ENCODE assay signal across 24 cellular contexts in genomic region chr12:119005832-119006360, GRCh38. TPM values are rescaled to one million over a fixed set of nuclear protein-coding genes. Genes with fewer than 3 reads are reported as not detected.
"Had no signal": no experiment of that assay in that cellular context is flagged by ENCODE, and none has a peak within 500 bp of the region (broad histone marks: within the 10 kb centered on the region; RNA-seq: fewer than 3 reads in every experiment).

No MANE protein-coding gene starts in this region.

- H3K36me3 Mint-ChIP-seq: activated CD4-positive, alpha-beta memory T cell treated with anti-CD3 and anti-CD28 coated beads for 36 hours had no signal

- H3K4me1 Mint-ChIP-seq: activated B cell treated with CpG ODN at 0.5 μM for 24 hours; activated naive CD8-positive, alpha-beta T cell treated with anti-CD3 and anti-CD28 coated beads for 36 hours; activated T-helper 17 cell treated with anti-CD3 and anti-CD28 coated beads, Interleukin-2, amount 50 U/mL, for 72 hours had no signal

- FAIRE-seq: colon, islet of Langerhans had no signal

- H3K27ac ChIP-seq: cardiac muscle cell, foreskin keratinocyte, psoas muscle, transverse colon, uterus had no signal

- H3K4me3 ChIP-seq: cardiac muscle cell, dorsolateral prefrontal cortex, lung, psoas muscle, transverse colon, uterus had no signal

- H3K9me3 ChIP-seq: psoas muscle, transverse colon, uterus had no signal

- H3K4me1 ChIP-seq: foreskin keratinocyte, psoas muscle, transverse colon, uterus had no signal

- H3K27ac Mint-ChIP-seq: activated B cell treated with CpG ODN at 0.5 μM for 24 hours; activated CD4-positive, alpha-beta memory T cell treated with anti-CD3 and anti-CD28 coated beads for 36 hours; activated naive CD8-positive, alpha-beta T cell treated with anti-CD3 and anti-CD28 coated beads for 36 hours; activated T-helper 17 cell treated with anti-CD3 and anti-CD28 coated beads, Interleukin-2, amount 50 U/mL, for 72 hours; nephron had no signal

- ATAC-seq: activated T-helper 17 cell treated with anti-CD3 and anti-CD28 coated beads, Interleukin-2, amount 50 U/mL, for 72 hours; foreskin keratinocyte; psoas muscle; right cardiac atrium; stimulated activated naive CD8-positive, alpha-beta T cell treated with anti-CD3 and anti-CD28 coated beads, Interleukin-15, Interleukin-2, amounts not matched to agents 100 U/mL and 50 U/mL, for 24 hours had no signal

- H3K4me3 Mint-ChIP-seq: activated B cell treated with CpG ODN at 0.5 μM for 24 hours; activated CD4-positive, alpha-beta memory T cell treated with anti-CD3 and anti-CD28 coated beads for 36 hours; activated naive CD8-positive, alpha-beta T cell treated with anti-CD3 and anti-CD28 coated beads for 36 hours; activated T-helper 17 cell treated with anti-CD3 and anti-CD28 coated beads, Interleukin-2, amount 50 U/mL, for 72 hours; nephron had no signal

- DNase-seq: activated B cell treated with CpG ODN at 0.5 μM for 24 hours; activated CD4-positive, alpha-beta memory T cell treated with anti-CD3 and anti-CD28 coated beads for 36 hours; activated CD4-positive, alpha-beta T cell treated with anti-CD3 and anti-CD28 coated beads for 4 hours; activated naive CD4-positive, alpha-beta T cell; activated naive CD8-positive, alpha-beta T cell treated with anti-CD3 and anti-CD28 coated beads for 36 hours; activated T-cell treated with anti-CD3 and anti-CD28 coated beads, Interleukin-2, amount 50 U/mL, for 1 hour; amniotic stem cell; foreskin keratinocyte; hippocampal formation; midbrain; psoas muscle; right cardiac atrium; stimulated activated naive CD8-positive, alpha-beta T cell treated with anti-CD3 and anti-CD28 coated beads, Interleukin-15, Interleukin-2, amounts not matched to agents 100 U/mL and 50 U/mL, for 24 hours; transverse colon; uterus had no signal

- H3K27me3 ChIP-seq: cardiac muscle cell, foreskin keratinocyte, uterus had no signal

- H3K36me3 ChIP-seq: cardiac muscle cell, transverse colon, uterus had no signal

RNA-seq across cellular contexts. Expression of gene SRRM4, which starts 24.6 kb away (rescaled TPM):
- total RNA-seq: activated B cell treated with CpG ODN at 0.5 μM for 24 hours; activated CD4-positive, alpha-beta memory T cell treated with anti-CD3 and anti-CD28 coated beads for 36 hours; activated naive CD8-positive, alpha-beta T cell treated with anti-CD3 and anti-CD28 coated beads for 36 hours; activated T-helper 17 cell treated with anti-CD3 and anti-CD28 coated beads, Interleukin-2, amount 50 U/mL, for 72 hours; fibroblast of lung; foreskin keratinocyte; osteoblast had no signal
- polyA plus RNA-seq: fibroblast of lung, foreskin keratinocyte had no signal
